ENCODE assay signal across 17 cellular contexts in the genomic region with DNA sequence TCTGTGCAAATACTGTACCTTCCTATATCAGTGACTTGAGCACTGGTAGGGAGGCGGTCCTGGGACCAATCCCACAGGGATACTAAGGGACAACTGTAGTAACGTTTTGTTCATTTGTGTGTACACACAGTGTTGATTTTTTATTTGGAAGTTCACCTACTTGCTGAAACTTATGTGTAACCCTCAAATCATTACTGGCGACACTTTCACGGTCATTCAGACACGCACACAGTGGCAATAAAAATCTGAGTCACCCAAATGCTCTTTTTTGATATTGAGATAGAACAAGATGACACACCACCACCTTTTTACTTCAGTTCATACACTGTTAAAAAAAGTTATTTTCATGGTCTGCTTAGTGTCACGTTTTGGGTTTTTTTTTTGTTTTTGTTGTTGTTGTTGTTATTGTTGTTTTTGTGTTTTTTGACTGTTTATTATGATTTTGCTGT.
A peak's percentile ranks its signal among the peaks of the same experiment; 100 is the strongest.
DNase-seq lines count a peak whose midpoint lies in the region; ATAC-seq and TF ChIP-seq lines count a peak whose summit lies in the region.
"Had no signal": no experiment of that assay in that cellular context is flagged by ENCODE, and none has a peak within 500 bp of the region (broad histone marks: within the 10 kb centered on the region; RNA-seq: fewer than 3 reads in every experiment).

No MANE protein-coding gene starts in this region.

- intact Hi-C loops in A673 (cut with micrococcal nuclease; ENCODE audit: unreplicated experiment) = no loop called here

- no peak for TF ChIP-seq POLR2A in gastroesophageal sphincter (IDR thresholded peaks at IDR 0.05)

- H3K9me3 ChIP-seq in A673 (ENCODE audit: low read depth, low read length, poor library complexity, severe bottlenecking) (no peaks in the 10 kb centered on the region), gastroesophageal sphincter (no peaks in the 10 kb centered on the region)
- H3K9me3 ChIP-seq: ovary had no signal

- TF ChIP-seq CTCF in A673 (conservative IDR thresholded peaks at IDR 0.05; ENCODE audit: low read depth, low read length) = no peak
- TF ChIP-seq CTCF in foreskin keratinocyte (conservative IDR thresholded peaks at IDR 0.05) = no peak
- no peak for TF ChIP-seq CTCF in gastroesophageal sphincter (IDR thresholded peaks at IDR 0.05)

- ATAC-seq in foreskin keratinocyte = peak; percentile 62
- no peak for ATAC-seq in HG02981 (IDR thresholded peaks at IDR 0.05; ENCODE audit: unreplicated experiment)
- ATAC-seq in gastroesophageal sphincter = no peak

- H3K27ac ChIP-seq in A673 (ENCODE audit: low read depth, low read length, poor library complexity, severe bottlenecking) (no peak overlapping the region), foreskin keratinocyte (no peak overlapping the region), gastroesophageal sphincter (no peak overlapping the region)
- H3K27ac ChIP-seq: brain microvascular endothelial cell, ovary, skin epidermis had no signal

- peaks cover 28% of the 10 kb centered on the region for H3K4me1 ChIP-seq in A673 (ENCODE audit: insufficient read depth, low read length, poor library complexity, severe bottlenecking)
- peaks cover 15% of the 10 kb centered on the region for H3K4me1 ChIP-seq in foreskin keratinocyte
- peaks cover 0 to 53% (median 10%) of the 10 kb centered on the region in 3 donors for H3K4me1 ChIP-seq in gastroesophageal sphincter

- no peaks in the 10 kb centered on the region for H3K36me3 ChIP-seq in A673 (ENCODE audit: insufficient read depth, low read length, poor library complexity, severe bottlenecking)
- H3K36me3 ChIP-seq in gastroesophageal sphincter = no peaks in the 10 kb centered on the region
- H3K36me3 ChIP-seq: brain microvascular endothelial cell, ovary had no signal

- H3K27me3 ChIP-seq in A673 (replicated peaks; ENCODE audit: insufficient read depth, low read depth, low read length, poor library complexity) (no peaks in the 10 kb centered on the region), foreskin keratinocyte (no peaks in the 10 kb centered on the region), gastroesophageal sphincter (no peaks in the 10 kb centered on the region)
- H3K27me3 ChIP-seq: brain microvascular endothelial cell, ovary had no signal

- CTCF ChIA-PET in A673 (lab: Charles Lee) = no interaction called here

- POLR2A ChIA-PET in A673 (lab: Charles Lee; ENCODE audit: low non-redundant PET) = no interaction called here

- no peak overlapping the region for H3K4me3 ChIP-seq in A673 (ENCODE audit: low read depth, low read length, poor library complexity, severe bottlenecking)
- H3K4me3 ChIP-seq in gastroesophageal sphincter = no peak overlapping the region
- H3K4me3 ChIP-seq: ovary, skin epidermis had no signal

- BruUV-seq in A673 (replicated peaks; lab: Mats Ljungman, UMichigan) = no TSS peak

- no peak for TF ChIP-seq EP300 in gastroesophageal sphincter (IDR thresholded peaks at IDR 0.05)

- WGBS in gastroesophageal sphincter (ENCODE audit: low coverage in 1 of 2), 2 donors = 85 to 89% methylated on average over 6 of the region's 6 CpGs

- DNase-seq in A673 (ENCODE audit: low spot score) = peak; percentile 34
- peak; percentile 13 for DNase-seq in GM04503 (ENCODE audit: low read depth)
- DNase-seq in RPMI7951 (ENCODE audit: low read depth) = peak; percentile 58
- peak in 1 of 2 donors; percentile 22 for DNase-seq in foreskin keratinocyte
- DNase-seq in RPMI8226 = no peak
- DNase-seq in ureter (ENCODE audit: low spot score) = no peak
- DNase-seq: activated naive CD4-positive, alpha-beta T cell treated with anti-CD3 and anti-CD28 coated beads, Interleukin-2, amount 50 U/mL, for 16 hours; brain microvascular endothelial cell; glutamatergic neuron; NCI-H187 treated with DMSO at 0.1 percent for 48 hours; NCI-H446; ovary; stimulated activated CD4-positive, alpha-beta T cell treated with anti-CD3 and anti-CD28 coated beads, Interleukin-4, amount 100 ng/mL, for 4 hours; stimulated activated CD8-positive, alpha-beta memory T cell treated with anti-CD3 and anti-CD28 coated beads, Interleukin-4, amount 100 ng/mL, for 48 hours had no signal

Comparison
In these comparisons a context has a peak if more than half of its experiments do, and no peak if none do; other contexts are left out.
1. DNase-seq: peak in A673 (single experiment), GM04503 (single experiment) and RPMI7951 (single experiment); none in RPMI8226 (single experiment) and ureter (single experiment).